In the genomic region with DNA sequence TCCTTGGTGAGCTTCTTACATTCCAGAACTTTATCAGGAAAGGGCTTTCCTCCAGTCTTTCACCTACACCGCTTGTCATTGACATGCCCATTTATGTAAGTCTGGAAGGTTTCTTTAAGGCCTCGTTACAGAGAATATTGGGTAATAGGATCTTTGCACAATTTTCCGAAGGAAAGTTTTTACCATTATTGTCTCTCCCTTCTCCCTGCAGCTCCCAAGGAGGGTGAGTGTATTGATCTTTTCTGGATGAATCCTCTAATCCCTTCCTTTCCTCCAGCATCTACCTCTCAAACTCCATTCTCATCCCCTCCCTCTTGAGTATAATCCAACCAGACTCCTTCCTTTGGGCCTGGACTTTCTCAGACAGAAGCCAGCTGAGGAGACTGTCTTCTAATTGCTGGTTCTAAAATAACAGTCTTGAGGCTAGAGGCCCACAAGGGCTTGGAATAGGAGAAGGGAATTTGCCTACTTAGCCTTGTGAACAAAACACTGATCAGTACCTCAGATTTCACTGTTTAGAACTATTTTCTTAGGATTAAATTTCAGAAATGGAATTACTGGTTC, we compare ENCODE assay signal across 9 cellular contexts. TPM values are rescaled to one million over a fixed set of nuclear protein-coding genes. Genes with fewer than 3 reads are reported as not detected.
DNase-seq lines count a peak whose midpoint lies in the region; ATAC-seq and TF ChIP-seq lines count a peak whose summit lies in the region.
"Had no signal": no experiment of that assay in that cellular context is flagged by ENCODE, and none has a peak within 500 bp of the region (broad histone marks: within the 10 kb centered on the region; RNA-seq: fewer than 3 reads in every experiment).

No MANE protein-coding gene starts in this region.

- H3K4me1 ChIP-seq in HEK293 (ENCODE audit: control insufficient read depth, insufficient read depth, low read length) (peaks cover 28% of the 10 kb centered on the region), sigmoid colon (peaks cover 0 to 77% (median 56%) of the 10 kb centered on the region in 4 donors)

- no peak for TF ChIP-seq EP300 in sigmoid colon (IDR thresholded peaks at IDR 0.05)

- intact Hi-C loops in left ventricle myocardium superior (cut with micrococcal nuclease) (no loop called here), sigmoid colon (cut with DNase I) (no loop called here)

- TF ChIP-seq POLR2A in sigmoid colon (IDR thresholded peaks at IDR 0.05), result no peak

- in situ Hi-C loops in ACHN (cut with HindIII; ENCODE audit: low pct_ligation_motif_present, low pct_unique_long_range_greater_than_20kb, low sequenced_read_pairs), result no loop called here

- CTCF ChIA-PET in HEK293 (lab: Yijun Ruan, JAX), result interaction anchor here (1.5 kb wide), 1 partner anchor 42 kb away, joined by 5 read pairs; no protein-coding TSS in a partner anchor

- peak; percentile 92 for ATAC-seq in SK-N-SH treated with all-trans-retinoic acid at 6 μM for 48 hours
- peak; percentile 16 for ATAC-seq in left ventricle myocardium superior
- ATAC-seq in HG02870 (IDR thresholded peaks at IDR 0.05; ENCODE audit: unreplicated experiment), result no peak

- H3K9me3 ChIP-seq in HEK293 (ENCODE audit: control insufficient read depth, insufficient read depth, low read depth, low read length), result no peaks in the 10 kb centered on the region
- no peaks in the 10 kb centered on the region for H3K9me3 ChIP-seq in sigmoid colon

- DNase-seq in left ventricle myocardium superior (no peak), sigmoid colon (no peak), cerebellar nuclear complex (lab: John Stamatoyannopoulos, UW) (no peak), NCI-H1092 treated with DMSO at 0.1 percent for 48 hours (lab: John Stamatoyannopoulos, UW) (no peak), ACHN (no peak)
- DNase-seq: activated CD8-positive, alpha-beta memory T cell treated with anti-CD3 and anti-CD28 coated beads, Interleukin-2, amount 50 U/mL, for 4 hours had no signal

- TF ChIP-seq CTCF in HEK293 (tag by site-specific recombination; IDR thresholded peaks at IDR 0.05) (no peak), sigmoid colon (IDR thresholded peaks at IDR 0.05) (no peak)

- H3K36me3 ChIP-seq in HEK293 (ENCODE audit: control insufficient read depth in 2 of 2, insufficient read depth in 1 of 2, low read length in 2 of 2) (no peaks in the 10 kb centered on the region; a peak in 1 of 3 replicates), sigmoid colon (no peaks in the 10 kb centered on the region)

- POLR2A ChIA-PET in HEK293 (lab: Yijun Ruan, JAX), result no interaction called here

- no peak overlapping the region for H3K4me3 ChIP-seq in HEK293 (ENCODE audit: low read depth, low read length)
- H3K4me3 ChIP-seq in sigmoid colon, result no peak overlapping the region

- 81 to 83% methylated on average over 3 of the region's 3 CpGs for WGBS in sigmoid colon, 2 donors

- H3K27me3 ChIP-seq in sigmoid colon, result no peaks in the 10 kb centered on the region

- H3K27ac ChIP-seq in HEK293 (ENCODE audit: extremely low read depth, low read depth, low read length) (peak overlapping the region; percentile 66), sigmoid colon (peak overlapping the region in 3 of 4 donors; percentile 31 to 53 (median 48))

TF ChIP-seq in HEK293, 187 proteins besides CTCF, POLR2A, EP300 and RAD21 (continues in another document):
- TF ChIP-seq ZFP37 (tag by site-specific recombination; IDR thresholded peaks at IDR 0.05) (no peak), ZNF174 (tag by site-specific recombination; IDR thresholded peaks at IDR 0.05) (no peak), ZNF600 (tag by site-specific recombination; IDR thresholded peaks at IDR 0.05) (peak; percentile 84; the same call in 1 of the 2 replicates), ZNF132 (tag by site-specific recombination; IDR thresholded peaks at IDR 0.05; ENCODE audit: borderline replicate concordance) (no peak), ZNF792 (tag by site-specific recombination; IDR thresholded peaks at IDR 0.05) (no peak), ZNF169 (tag by site-specific recombination; IDR thresholded peaks at IDR 0.05) (no peak), ZNF830 (tag by site-specific recombination; IDR thresholded peaks at IDR 0.05; ENCODE audit: low read depth) (no peak), PRDM6 (tag by site-specific recombination; IDR thresholded peaks at IDR 0.05) (peak; percentile 90), ZNF660 (tag by site-specific recombination; IDR thresholded peaks at IDR 0.05) (peak; percentile 84; the same call in 1 of the 2 replicates)
- TF ChIP-seq, protein P1, sequence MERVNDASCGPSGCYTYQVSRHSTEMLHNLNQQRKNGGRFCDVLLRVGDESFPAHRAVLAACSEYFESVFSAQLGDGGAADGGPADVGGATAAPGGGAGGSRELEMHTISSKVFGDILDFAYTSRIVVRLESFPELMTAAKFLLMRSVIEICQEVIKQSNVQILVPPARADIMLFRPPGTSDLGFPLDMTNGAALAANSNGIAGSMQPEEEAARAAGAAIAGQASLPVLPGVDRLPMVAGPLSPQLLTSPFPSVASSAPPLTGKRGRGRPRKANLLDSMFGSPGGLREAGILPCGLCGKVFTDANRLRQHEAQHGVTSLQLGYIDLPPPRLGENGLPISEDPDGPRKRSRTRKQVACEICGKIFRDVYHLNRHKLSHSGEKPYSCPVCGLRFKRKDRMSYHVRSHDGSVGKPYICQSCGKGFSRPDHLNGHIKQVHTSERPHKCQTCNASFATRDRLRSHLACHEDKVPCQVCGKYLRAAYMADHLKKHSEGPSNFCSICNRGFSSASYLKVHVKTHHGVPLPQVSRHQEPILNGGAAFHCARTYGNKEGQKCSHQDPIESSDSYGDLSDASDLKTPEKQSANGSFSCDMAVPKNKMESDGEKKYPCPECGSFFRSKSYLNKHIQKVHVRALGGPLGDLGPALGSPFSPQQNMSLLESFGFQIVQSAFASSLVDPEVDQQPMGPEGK (tag by site-specific recombination; IDR thresholded peaks at IDR 0.05), result no peak

TF ChIP-seq in SK-N-SH treated with all-trans-retinoic acid at 6 μM for 48 hours, 23 proteins besides CTCF, POLR2A, EP300 and RAD21:
- no peak for TF ChIP-seq BACH2 (CRISPR knock-in tag; IDR thresholded peaks at IDR 0.05; ENCODE audit: borderline replicate concordance)
- no peak for TF ChIP-seq ZNF70 (CRISPR knock-in tag; IDR thresholded peaks at IDR 0.05)
- TF ChIP-seq ARNTL (CRISPR knock-in tag; IDR thresholded peaks at IDR 0.05; ENCODE audit: borderline replicate concordance, low read depth), result no peak
- no peak for TF ChIP-seq ZFP3 (CRISPR knock-in tag; IDR thresholded peaks at IDR 0.05)
- TF ChIP-seq SNAI2 (CRISPR knock-in tag; IDR thresholded peaks at IDR 0.05), result no peak
- TF ChIP-seq, protein P2, sequence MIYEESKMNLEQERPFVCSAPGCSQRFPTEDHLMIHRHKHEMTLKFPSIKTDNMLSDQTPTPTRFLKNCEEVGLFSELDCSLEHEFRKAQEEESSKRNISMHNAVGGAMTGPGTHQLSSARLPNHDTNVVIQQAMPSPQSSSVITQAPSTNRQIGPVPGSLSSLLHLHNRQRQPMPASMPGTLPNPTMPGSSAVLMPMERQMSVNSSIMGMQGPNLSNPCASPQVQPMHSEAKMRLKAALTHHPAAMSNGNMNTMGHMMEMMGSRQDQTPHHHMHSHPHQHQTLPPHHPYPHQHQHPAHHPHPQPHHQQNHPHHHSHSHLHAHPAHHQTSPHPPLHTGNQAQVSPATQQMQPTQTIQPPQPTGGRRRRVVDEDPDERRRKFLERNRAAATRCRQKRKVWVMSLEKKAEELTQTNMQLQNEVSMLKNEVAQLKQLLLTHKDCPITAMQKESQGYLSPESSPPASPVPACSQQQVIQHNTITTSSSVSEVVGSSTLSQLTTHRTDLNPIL (CRISPR knock-in tag; IDR thresholded peaks at IDR 0.05; ENCODE audit: low read depth), result no peak
- TF ChIP-seq GLIS3 (CRISPR knock-in tag; IDR thresholded peaks at IDR 0.05), result no peak
- no peak for TF ChIP-seq PPARA (CRISPR knock-in tag; IDR thresholded peaks at IDR 0.05; ENCODE audit: borderline replicate concordance)
- TF ChIP-seq TCF4 (CRISPR knock-in tag; IDR thresholded peaks at IDR 0.05; ENCODE audit: borderline replicate concordance), result no peak
- no peak for TF ChIP-seq OSR1 (CRISPR knock-in tag; IDR thresholded peaks at IDR 0.05)
- TF ChIP-seq ZNF8 (CRISPR knock-in tag; IDR thresholded peaks at IDR 0.05), result no peak

RNA-seq across cellular contexts. Expression of gene WNK1, which starts 21.8 kb away (rescaled TPM):
- total RNA-seq in left ventricle myocardium superior, result 333 TPM
- total RNA-seq in sigmoid colon, result 100 to 1,000 TPM in 1 of 4 donors, 10 to 100 TPM in 3; 73.6 to 146 (median 84.8) TPM
- 10 to 100 TPM; 13.2 to 39.8 (median 17.1) TPM for polyA plus RNA-seq in sigmoid colon
